5 cellular contexts compared by ENCODE assay signal in genomic region chr2:86523491-86523890, GRCh38.
"Had no signal": no experiment of that assay in that cellular context is flagged by ENCODE, and none has a peak within 500 bp of the region (broad histone marks: within the 10 kb centered on the region; RNA-seq: fewer than 3 reads in every experiment).

No MANE protein-coding gene starts in this region.

- FAIRE-seq: HepG2 had no signal

- DNase-seq: IMR-90, KBM-7, KG1 had no signal

- ATAC-seq: HepG2, K562 had no signal
